ENCODE assay signal across 21 cellular contexts in the genomic region with DNA sequence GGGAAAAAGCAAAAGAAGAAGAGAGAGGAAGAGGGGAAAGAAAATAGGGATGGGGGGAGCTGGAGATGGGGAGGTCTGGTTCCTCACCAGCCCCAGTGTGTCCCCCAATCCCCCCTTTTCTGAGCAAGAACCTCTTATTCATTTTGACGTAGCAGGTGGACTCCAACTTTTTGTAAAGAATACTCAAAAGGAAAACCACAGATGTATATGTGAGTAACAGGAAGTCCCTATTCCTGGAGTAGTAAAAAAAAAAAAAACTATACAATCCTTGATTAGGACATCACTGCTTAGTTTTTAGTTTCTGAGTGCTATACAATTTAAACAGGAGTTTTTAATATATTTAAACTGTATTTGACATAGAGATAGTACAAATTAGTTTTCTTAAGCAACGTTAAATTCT. TPM values are rescaled to one million over a fixed set of nuclear protein-coding genes. Genes with fewer than 3 reads are reported as not detected.
DNase-seq lines count a peak whose midpoint lies in the region; ATAC-seq and TF ChIP-seq lines count a peak whose summit lies in the region.
"Had no signal": no experiment of that assay in that cellular context is flagged by ENCODE, and none has a peak within 500 bp of the region (broad histone marks: within the 10 kb centered on the region; RNA-seq: fewer than 3 reads in every experiment).

No MANE protein-coding gene starts in this region.

- H3K27ac Mint-ChIP-seq in activated T-cell treated with anti-CD3 and anti-CD28 coated beads, Interleukin-2, amount 50 U/mL, for 72 hours: peak overlapping the region; percentile 68
- H3K27ac Mint-ChIP-seq in activated T-helper 17 cell treated with anti-CD3 and anti-CD28 coated beads, Interleukin-2, amount 50 U/mL, for 72 hours: no peak overlapping the region
- H3K27ac Mint-ChIP-seq: B cell; CD4-positive, CD25-positive, alpha-beta regulatory T cell had no signal

- peaks cover 58% of the 10 kb centered on the region for H3K4me1 Mint-ChIP-seq in activated T-cell treated with anti-CD3 and anti-CD28 coated beads, Interleukin-2, amount 50 U/mL, for 72 hours (ENCODE audit: low read depth)
- H3K4me1 Mint-ChIP-seq in activated T-helper 17 cell treated with anti-CD3 and anti-CD28 coated beads, Interleukin-2, amount 50 U/mL, for 72 hours: peaks cover 7% of the 10 kb centered on the region

- peaks cover 37% of the 10 kb centered on the region for H3K4me1 ChIP-seq in Loucy (ENCODE audit: insufficient read depth, low read length, poor library complexity, severe bottlenecking)

- peaks cover 0 to 3% of the 10 kb centered on the region in 2 donors for H3K36me3 Mint-ChIP-seq in activated T-cell treated with anti-CD3 and anti-CD28 coated beads, Interleukin-2, amount 50 U/mL, for 72 hours (ENCODE audit: insufficient read depth in 2 of 2)
- no peaks in the 10 kb centered on the region for H3K36me3 Mint-ChIP-seq in activated T-helper 17 cell treated with anti-CD3 and anti-CD28 coated beads, Interleukin-2, amount 50 U/mL, for 72 hours (ENCODE audit: low read depth)
- H3K36me3 Mint-ChIP-seq: CD4-positive, CD25-positive, alpha-beta regulatory T cell had no signal

- H3K36me3 ChIP-seq in Loucy (ENCODE audit: insufficient read depth, low read length): no peaks in the 10 kb centered on the region

- H3K9me3 Mint-ChIP-seq in activated T-cell treated with anti-CD3 and anti-CD28 coated beads, Interleukin-2, amount 50 U/mL, for 72 hours: no peaks in the 10 kb centered on the region
- no peaks in the 10 kb centered on the region for H3K9me3 Mint-ChIP-seq in activated T-helper 17 cell treated with anti-CD3 and anti-CD28 coated beads, Interleukin-2, amount 50 U/mL, for 72 hours

- peak overlapping the region; percentile 44 to 50 for H3K4me3 Mint-ChIP-seq in activated T-cell treated with anti-CD3 and anti-CD28 coated beads, Interleukin-2, amount 50 U/mL, for 72 hours
- no peak overlapping the region for H3K4me3 Mint-ChIP-seq in activated T-helper 17 cell treated with anti-CD3 and anti-CD28 coated beads, Interleukin-2, amount 50 U/mL, for 72 hours
- H3K4me3 Mint-ChIP-seq: B cell; CD4-positive, CD25-positive, alpha-beta regulatory T cell had no signal

- no peaks in the 10 kb centered on the region for H3K79me2 ChIP-seq in Loucy (ENCODE audit: insufficient read depth, low read length)

- H3K9me2 ChIP-seq in Loucy (replicated peaks; ENCODE audit: low read depth, low read length): no peaks in the 10 kb centered on the region

- H3K27me3 Mint-ChIP-seq in activated T-cell treated with anti-CD3 and anti-CD28 coated beads, Interleukin-2, amount 50 U/mL, for 72 hours (ENCODE audit: low read depth): peaks cover 26% of the 10 kb centered on the region
- H3K27me3 Mint-ChIP-seq in activated T-helper 17 cell treated with anti-CD3 and anti-CD28 coated beads, Interleukin-2, amount 50 U/mL, for 72 hours: peaks cover 39% of the 10 kb centered on the region
- H3K27me3 Mint-ChIP-seq: CD4-positive, CD25-positive, alpha-beta regulatory T cell had no signal

- DNase-seq in activated T-cell treated with anti-CD3 and anti-CD28 coated beads, Interleukin-2, amount 50 U/mL, for 72 hours: no peak
- DNase-seq in activated T-cell treated with anti-CD3 and anti-CD28 coated beads for 4 hours (no peak), EH (ENCODE audit: low read depth) (peak; percentile 11), dermis blood vessel endothelial cell (peak; percentile 11), DMS79 (lab: John Stamatoyannopoulos, UW) (no peak)
- DNase-seq in activated effector memory CD4-positive, alpha-beta T cell treated with Interleukin-2 at 50 U/mL for 16 hours: no peak
- DNase-seq: CD4-positive, CD25-positive, alpha-beta regulatory T cell; COR-L47; DMS79 treated with DMSO at 0.1 percent for 48 hours; KG1; NCI-H1105 treated with DMSO at 0.1 percent for 48 hours; NCI-H2029 treated with DMSO at 0.1 percent for 48 hours; NCI-H226; NCI-H510A treated with DMSO at 0.1 percent for 48 hours; NCI-H748 treated with DMSO at 0.1 percent for 48 hours; SHP77 treated with DMSO at 0.1 percent for 48 hours had no signal

- no peaks in the 10 kb centered on the region for H3K9me3 ChIP-seq in Loucy (ENCODE audit: insufficient read depth, low read depth, low read length)

- ATAC-seq in activated T-cell treated with anti-CD3 and anti-CD28 coated beads, Interleukin-2, amount 50 U/mL, for 72 hours (replicated peaks in 1 of 2): peak in 1 of 2 donors; percentile 38
- ATAC-seq in activated T-helper 17 cell treated with anti-CD3 and anti-CD28 coated beads, Interleukin-2, amount 50 U/mL, for 72 hours (replicated peaks): no peak

- H4K20me1 ChIP-seq in Loucy (ENCODE audit: insufficient read depth, low read length, poor library complexity, severe bottlenecking): no peaks in the 10 kb centered on the region

- peak overlapping the region; percentile 42 for H3K4me2 ChIP-seq in Loucy (ENCODE audit: low read depth, low read length, poor library complexity, severe bottlenecking)

- H2AFZ ChIP-seq in Loucy (ENCODE audit: low read length): no peak overlapping the region

- TF ChIP-seq CTCF in Loucy (conservative IDR thresholded peaks at IDR 0.05; ENCODE audit: low read length): no peak

- peak overlapping the region; percentile 5 for H3K4me3 ChIP-seq in Loucy (ENCODE audit: low read length, poor library complexity, severe bottlenecking)
- H3K4me3 ChIP-seq: SK-N-MC had no signal

- H3F3A ChIP-seq in Loucy (ENCODE audit: low read depth): no peaks in the 10 kb centered on the region

- H3K9ac ChIP-seq in Loucy (ENCODE audit: low read depth, low read length, poor library complexity, severe bottlenecking): no peak overlapping the region

- no peaks in the 10 kb centered on the region for H3K27me3 ChIP-seq in Loucy (ENCODE audit: insufficient read depth, low read length, poor library complexity, severe bottlenecking)

RNA-seq across cellular contexts. Expression of gene CFAP95, which starts 3.8 kb away (rescaled TPM):
- not detected for total RNA-seq in activated T-cell treated with anti-CD3 and anti-CD28 coated beads, Interleukin-2, amount 50 U/mL, for 72 hours
- total RNA-seq in dermis blood vessel endothelial cell: not detected in 2 replicates
- total RNA-seq in activated T-helper 17 cell treated with anti-CD3 and anti-CD28 coated beads, Interleukin-2, amount 50 U/mL, for 72 hours: not detected
- total RNA-seq: B cell; CD4-positive, CD25-positive, alpha-beta regulatory T cell; G401 had no signal

RNA-seq across cellular contexts. Expression of gene PTAR1, which starts 57.0 kb away (rescaled TPM):
- total RNA-seq in activated T-cell treated with anti-CD3 and anti-CD28 coated beads, Interleukin-2, amount 50 U/mL, for 72 hours: 10 to 100 TPM; 70.9 to 75.0 TPM
- 52.8 and 78.1 TPM in 2 replicates for total RNA-seq in dermis blood vessel endothelial cell
- total RNA-seq in activated T-helper 17 cell treated with anti-CD3 and anti-CD28 coated beads, Interleukin-2, amount 50 U/mL, for 72 hours: 10 to 100 TPM; 39.7 to 62.9 TPM

Comparison
In these comparisons a context has a peak if more than half of its experiments do, and no peak if none do; other contexts are left out.
1. DNase-seq: peak in EH (single experiment) and dermis blood vessel endothelial cell (single experiment); none in activated T-cell treated with anti-CD3 and anti-CD28 coated beads, Interleukin-2, amount 50 U/mL, for 72 hours (0 of 2), activated T-cell treated with anti-CD3 and anti-CD28 coated beads for 4 hours (single experiment), DMS79 (single experiment) and activated effector memory CD4-positive, alpha-beta T cell treated with Interleukin-2 at 50 U/mL for 16 hours (single experiment).